In the genomic region with DNA sequence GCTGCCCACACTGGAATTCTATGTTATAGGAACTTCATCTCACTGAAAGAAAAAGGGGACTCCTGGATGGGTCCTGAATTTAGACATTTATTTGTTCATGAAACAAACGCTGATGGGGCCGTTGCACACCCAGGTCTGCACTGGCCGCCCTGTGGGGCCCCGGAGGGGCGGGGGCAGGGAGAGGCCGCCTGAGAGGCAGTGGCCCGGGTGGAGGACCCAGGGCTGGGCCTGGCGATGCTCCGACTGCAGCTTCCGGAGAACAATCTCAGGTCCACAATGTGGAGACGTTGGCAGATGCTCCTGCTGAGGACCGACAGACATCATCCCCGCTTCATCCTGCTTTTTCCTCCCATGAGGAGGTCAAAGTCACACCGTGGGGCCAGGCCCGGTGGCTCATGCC, we compare ENCODE assay signal across 1 cellular context.
TF ChIP-seq lines count a peak whose summit lies in the region.

No MANE protein-coding gene starts in this region.

TF ChIP-seq in HepG2, 621 proteins besides CTCF, POLR2A, EP300 and RAD21:
- no peak for TF ChIP-seq ZBTB8A (CRISPR knock-in tag; IDR thresholded peaks at IDR 0.05; ENCODE audit: borderline replicate concordance, low read depth)
- TF ChIP-seq, protein P1, sequence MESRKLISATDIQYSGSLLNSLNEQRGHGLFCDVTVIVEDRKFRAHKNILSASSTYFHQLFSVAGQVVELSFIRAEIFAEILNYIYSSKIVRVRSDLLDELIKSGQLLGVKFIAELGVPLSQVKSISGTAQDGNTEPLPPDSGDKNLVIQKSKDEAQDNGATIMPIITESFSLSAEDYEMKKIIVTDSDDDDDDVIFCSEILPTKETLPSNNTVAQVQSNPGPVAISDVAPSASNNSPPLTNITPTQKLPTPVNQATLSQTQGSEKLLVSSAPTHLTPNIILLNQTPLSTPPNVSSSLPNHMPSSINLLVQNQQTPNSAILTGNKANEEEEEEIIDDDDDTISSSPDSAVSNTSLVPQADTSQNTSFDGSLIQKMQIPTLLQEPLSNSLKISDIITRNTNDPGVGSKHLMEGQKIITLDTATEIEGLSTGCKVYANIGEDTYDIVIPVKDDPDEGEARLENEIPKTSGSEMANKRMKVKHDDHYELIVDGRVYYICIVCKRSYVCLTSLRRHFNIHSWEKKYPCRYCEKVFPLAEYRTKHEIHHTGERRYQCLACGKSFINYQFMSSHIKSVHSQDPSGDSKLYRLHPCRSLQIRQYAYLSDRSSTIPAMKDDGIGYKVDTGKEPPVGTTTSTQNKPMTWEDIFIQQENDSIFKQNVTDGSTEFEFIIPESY (CRISPR knock-in tag; IDR thresholded peaks at IDR 0.05): peak; percentile 65
- 0 out of 2 replicates have a peak, but pooled peaks have one; percentile 13 for TF ChIP-seq HOXA3 (CRISPR knock-in tag; IDR thresholded peaks at IDR 0.05)
